ENCODE assay signal across 15 cellular contexts in the genomic region with DNA sequence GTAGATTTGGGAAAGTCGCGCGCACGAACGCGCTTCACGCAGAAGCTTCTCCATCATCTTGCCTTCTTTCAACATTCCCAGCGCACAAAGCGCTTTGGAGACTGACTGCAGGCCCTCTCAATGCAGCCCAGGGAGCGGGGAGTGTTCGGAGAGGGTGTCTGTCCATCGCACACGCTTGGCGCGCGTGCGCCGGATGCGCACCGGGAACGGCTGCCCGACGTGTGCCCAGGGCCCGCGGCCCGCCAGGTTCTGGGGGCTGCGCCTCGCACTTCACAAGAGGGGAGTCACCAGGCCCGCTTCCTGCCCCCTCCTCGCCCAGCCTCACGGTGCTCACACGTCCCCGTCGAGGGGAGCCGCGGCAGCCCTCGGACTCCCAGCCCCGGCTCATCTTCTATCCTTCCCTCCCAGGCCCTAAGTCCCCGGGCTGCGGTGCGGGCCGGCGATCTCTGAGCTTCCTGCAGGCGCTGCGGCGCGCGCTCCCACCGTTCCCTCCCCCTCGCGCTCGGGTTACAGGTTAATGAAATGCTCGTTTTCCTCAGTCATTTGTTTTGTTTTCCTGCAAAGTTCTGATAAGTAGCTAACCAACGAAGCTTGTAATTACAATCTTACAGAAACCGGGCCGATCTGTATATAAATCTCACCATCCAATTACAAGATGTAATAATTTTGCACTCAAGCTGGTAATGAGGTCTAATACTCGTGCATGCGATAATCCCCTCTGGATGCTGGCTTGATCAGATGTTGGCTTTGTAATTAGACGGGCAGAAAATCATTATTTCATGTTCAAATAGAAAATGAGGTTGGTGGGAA. TPM values are rescaled to one million over a fixed set of nuclear protein-coding genes. Genes with fewer than 3 reads are reported as not detected.
DNase-seq lines count a peak whose midpoint lies in the region; ATAC-seq, FAIRE-seq and TF ChIP-seq lines count a peak whose summit lies in the region.
"Had no signal": no experiment of that assay in that cellular context is flagged by ENCODE, and none has a peak within 500 bp of the region (broad histone marks: within the 10 kb centered on the region; RNA-seq: fewer than 3 reads in every experiment).

No MANE protein-coding gene starts in this region.

- CTCF ChIA-PET in activated CD4-positive, alpha-beta memory T cell treated with anti-CD3 and anti-CD28 coated beads, Interleukin-2, amount 10 ng/mL, durations not matched to agents 7 days and 5 days (lab: Charles Lee), result no interaction called here
- CTCF ChIA-PET in activated CD4-positive, alpha-beta memory T cell treated with anti-CD3 and anti-CD28 coated beads for 36 hours (lab: Charles Lee), result no interaction called here
- CTCF ChIA-PET in HEK293T (lab: Yijun Ruan, JAX), result no interaction called here
- CTCF ChIA-PET in endothelial cell of umbilical vein (lab: Charles Lee), result no interaction called here

- H3K9me3 ChIP-seq in endothelial cell of umbilical vein (replicated peaks; ENCODE audit: control insufficient read depth, insufficient read depth, low read length), result no peaks in the 10 kb centered on the region

- peaks cover 66 to 78% of the 10 kb centered on the region in 2 experiments for H3K27me3 ChIP-seq in endothelial cell of umbilical vein (ENCODE audit: control insufficient read depth in 2 of 2, insufficient read depth in 2 of 2, low read length in 2 of 2)
- H3K27me3 ChIP-seq: SJSA1 had no signal

- no peak overlapping the region for H3K9ac ChIP-seq in endothelial cell of umbilical vein (replicated peaks; ENCODE audit: extremely low read depth, insufficient read depth, low read length)

- dilution Hi-C loops in endothelial cell of umbilical vein (cut with MboI; ENCODE audit: extremely low pct_ligation_motif_present, low sequenced_read_pairs), result no loop called here

- no peak for DNase-seq in activated CD4-positive, alpha-beta memory T cell treated with anti-CD3 and anti-CD28 coated beads, Interleukin-2, amount 10 ng/mL, durations not matched to agents 7 days and 5 days
- DNase-seq in activated CD4-positive, alpha-beta memory T cell treated with anti-CD3 and anti-CD28 coated beads for 36 hours, result no peak
- DNase-seq in HEK293T (ENCODE audit: extremely low spot score) (peak; percentile 38), endothelial cell of umbilical vein (ENCODE audit: low read depth, low spot score) (no peak), nephron progenitor cell (peak; percentile 76), NCI-H128 (lab: John Stamatoyannopoulos, UW; ENCODE audit: unreplicated experiment) (no peak)
- DNase-seq: activated naive CD8-positive, alpha-beta T cell treated with anti-CD3 and anti-CD28 coated beads, Interleukin-2, amount 50 U/mL, for 24 hours; CD4-positive, CD25-positive, alpha-beta regulatory T cell; stimulated activated naive CD4-positive, alpha-beta T cell treated with Interleukin-2 at 50 U/mL for 16 hours had no signal

- H3K27ac Mint-ChIP-seq in activated CD4-positive, alpha-beta memory T cell treated with anti-CD3 and anti-CD28 coated beads, Interleukin-2, amount 10 ng/mL, durations not matched to agents 7 days and 5 days, result peak overlapping the region; percentile 15
- no peak overlapping the region for H3K27ac Mint-ChIP-seq in activated CD4-positive, alpha-beta memory T cell treated with anti-CD3 and anti-CD28 coated beads for 36 hours
- no peak overlapping the region for H3K27ac Mint-ChIP-seq in nephron progenitor cell
- H3K27ac Mint-ChIP-seq: activated naive CD8-positive, alpha-beta T cell treated with anti-CD3 and anti-CD28 coated beads, Interleukin-2, amount 50 U/mL, for 24 hours; CD4-positive, CD25-positive, alpha-beta regulatory T cell had no signal

- intact Hi-C loops in activated CD4-positive, alpha-beta memory T cell treated with anti-CD3 and anti-CD28 coated beads for 36 hours (cut with micrococcal nuclease), result loop anchor here (10.0 kb wide), 2 partner anchors 345 to 735 kb away; no protein-coding TSS in a partner anchor
- intact Hi-C loops in endothelial cell of umbilical vein (cut with micrococcal nuclease), result no loop called here

- H4K20me1 ChIP-seq in endothelial cell of umbilical vein (replicated peaks; ENCODE audit: control insufficient read depth, extremely low read depth, insufficient read depth, low read length), result no peaks in the 10 kb centered on the region

- BruUV-seq in endothelial cell of umbilical vein (replicated peaks; lab: Mats Ljungman, UMichigan), result no TSS peak

- TF ChIP-seq CTCF in endothelial cell of umbilical vein (IDR thresholded peaks at IDR 0.05; ENCODE audit: extremely low read depth in 1 of 2, insufficient read depth in 1 of 2, low read depth in 1 of 2, low read length in 2 of 2) (no peak), nephron progenitor cell (IDR thresholded peaks at IDR 0.05) (no peak)

- H3K9me3 Mint-ChIP-seq in activated CD4-positive, alpha-beta memory T cell treated with anti-CD3 and anti-CD28 coated beads, Interleukin-2, amount 10 ng/mL, durations not matched to agents 7 days and 5 days, result no peaks in the 10 kb centered on the region
- H3K9me3 Mint-ChIP-seq in activated CD4-positive, alpha-beta memory T cell treated with anti-CD3 and anti-CD28 coated beads for 36 hours, result no peaks in the 10 kb centered on the region
- H3K9me3 Mint-ChIP-seq in nephron progenitor cell, result peaks cover 3% of the 10 kb centered on the region
- H3K9me3 Mint-ChIP-seq: activated naive CD8-positive, alpha-beta T cell treated with anti-CD3 and anti-CD28 coated beads, Interleukin-2, amount 50 U/mL, for 24 hours had no signal

- H3K4me1 Mint-ChIP-seq in activated CD4-positive, alpha-beta memory T cell treated with anti-CD3 and anti-CD28 coated beads, Interleukin-2, amount 10 ng/mL, durations not matched to agents 7 days and 5 days, result peaks cover 20% of the 10 kb centered on the region
- H3K4me1 Mint-ChIP-seq in activated CD4-positive, alpha-beta memory T cell treated with anti-CD3 and anti-CD28 coated beads for 36 hours (ENCODE audit: low read depth), result peaks cover 20% of the 10 kb centered on the region
- H3K4me1 Mint-ChIP-seq in nephron progenitor cell, result peaks cover 43% of the 10 kb centered on the region

- H3K27me3 Mint-ChIP-seq in activated CD4-positive, alpha-beta memory T cell treated with anti-CD3 and anti-CD28 coated beads, Interleukin-2, amount 10 ng/mL, durations not matched to agents 7 days and 5 days, result peaks cover 68% of the 10 kb centered on the region
- peaks cover 61% of the 10 kb centered on the region for H3K27me3 Mint-ChIP-seq in activated CD4-positive, alpha-beta memory T cell treated with anti-CD3 and anti-CD28 coated beads for 36 hours
- H3K27me3 Mint-ChIP-seq in nephron progenitor cell (ENCODE audit: low read depth, poor library complexity), result peaks cover 85% of the 10 kb centered on the region

- peaks cover 8% of the 10 kb centered on the region for H3K4me1 ChIP-seq in endothelial cell of umbilical vein (ENCODE audit: control insufficient read depth, extremely low read depth, insufficient read depth, low read length)

- no peaks in the 10 kb centered on the region for H3K36me3 ChIP-seq in endothelial cell of umbilical vein (ENCODE audit: control insufficient read depth in 2 of 2, extremely low read depth in 1 of 2, insufficient read depth in 2 of 2, low read length in 2 of 2)

- no peak overlapping the region for H3K4me2 ChIP-seq in endothelial cell of umbilical vein (ENCODE audit: insufficient read depth, low read length)

- H2AFZ ChIP-seq in endothelial cell of umbilical vein (ENCODE audit: low read depth, low read length), result no peak overlapping the region

- H3K4me3 Mint-ChIP-seq in activated CD4-positive, alpha-beta memory T cell treated with anti-CD3 and anti-CD28 coated beads, Interleukin-2, amount 10 ng/mL, durations not matched to agents 7 days and 5 days, result no peak overlapping the region
- H3K4me3 Mint-ChIP-seq in activated CD4-positive, alpha-beta memory T cell treated with anti-CD3 and anti-CD28 coated beads for 36 hours, result no peak overlapping the region
- peak overlapping the region; percentile 83 for H3K4me3 Mint-ChIP-seq in nephron progenitor cell
- H3K4me3 Mint-ChIP-seq: activated naive CD8-positive, alpha-beta T cell treated with anti-CD3 and anti-CD28 coated beads, Interleukin-2, amount 50 U/mL, for 24 hours had no signal

- peak; percentile 81 for FAIRE-seq in endothelial cell of umbilical vein (lab: Jason Lieb, UNC)
- FAIRE-seq: G401.6, TTC549 had no signal

- no peak for ATAC-seq in HG03135 (IDR thresholded peaks at IDR 0.05; ENCODE audit: unreplicated experiment)
- no peak for ATAC-seq in GM18868 (IDR thresholded peaks at IDR 0.05; ENCODE audit: unreplicated experiment)
- ATAC-seq: activated naive CD8-positive, alpha-beta T cell treated with anti-CD3 and anti-CD28 coated beads, Interleukin-2, amount 50 U/mL, for 24 hours had no signal

- H3K4me3 ChIP-seq in endothelial cell of umbilical vein (replicated peaks in 1 of 3; ENCODE audit: insufficient read depth in 1 of 3, low read depth in 1 of 3, low read length in 3 of 3), result no peak overlapping the region
- H3K4me3 ChIP-seq: lung, SJSA1 had no signal

- H3K9me1 ChIP-seq in endothelial cell of umbilical vein (replicated peaks; ENCODE audit: control insufficient read depth, extremely low read depth, insufficient read depth, low read length), result no peaks in the 10 kb centered on the region

- H3K79me2 ChIP-seq in endothelial cell of umbilical vein (ENCODE audit: control insufficient read depth, insufficient read depth, low read length), result no peaks in the 10 kb centered on the region

- TF ChIP-seq POLR2A in endothelial cell of umbilical vein (IDR thresholded peaks at IDR 0.05; ENCODE audit: low read depth, low read length), result no peak

- POLR2A ChIA-PET in activated CD4-positive, alpha-beta memory T cell treated with anti-CD3 and anti-CD28 coated beads, Interleukin-2, amount 10 ng/mL, durations not matched to agents 7 days and 5 days (lab: Charles Lee), result no interaction called here
- POLR2A ChIA-PET in activated CD4-positive, alpha-beta memory T cell treated with anti-CD3 and anti-CD28 coated beads for 36 hours (lab: Charles Lee), result no interaction called here
- POLR2A ChIA-PET in HEK293T (lab: Yijun Ruan, JAX) (interaction anchor here (1.2 kb wide), 1 partner anchor 9 kb away, joined by 3 read pairs; no protein-coding TSS in a partner anchor), endothelial cell of umbilical vein (lab: Charles Lee) (no interaction called here)

- H3K27ac ChIP-seq in endothelial cell of umbilical vein (ENCODE audit: insufficient read depth, low read depth, low read length), result no peak overlapping the region
- H3K27ac ChIP-seq: SJSA1 had no signal

- H3K36me3 Mint-ChIP-seq in activated CD4-positive, alpha-beta memory T cell treated with anti-CD3 and anti-CD28 coated beads, Interleukin-2, amount 10 ng/mL, durations not matched to agents 7 days and 5 days (ENCODE audit: low read depth), result peaks cover 20% of the 10 kb centered on the region
- no peaks in the 10 kb centered on the region for H3K36me3 Mint-ChIP-seq in activated CD4-positive, alpha-beta memory T cell treated with anti-CD3 and anti-CD28 coated beads for 36 hours
- peaks cover 1% of the 10 kb centered on the region for H3K36me3 Mint-ChIP-seq in nephron progenitor cell (ENCODE audit: low read depth)
- H3K36me3 Mint-ChIP-seq: CD4-positive, CD25-positive, alpha-beta regulatory T cell had no signal

RNA-seq across cellular contexts. Expression of a gene that starts 2.9 kb away (rescaled TPM):
- 1 to 10 TPM; 1.2 to 1.6 TPM for total RNA-seq in activated CD4-positive, alpha-beta memory T cell treated with anti-CD3 and anti-CD28 coated beads, Interleukin-2, amount 10 ng/mL, durations not matched to agents 7 days and 5 days
- under 1 TPM in 1 of 2 experiments, not detected in 1; 0.27 TPM for total RNA-seq in activated CD4-positive, alpha-beta memory T cell treated with anti-CD3 and anti-CD28 coated beads for 36 hours
- total RNA-seq in endothelial cell of umbilical vein, result not detected in 2 replicates
- not detected in 2 replicates for polyA plus RNA-seq in endothelial cell of umbilical vein
- polyA plus RNA-seq in endothelial cell of umbilical vein (2011; cell fraction: cytosol; rRNA removed), result not detected in 2 replicates
- polyA plus RNA-seq in endothelial cell of umbilical vein (2011; cell fraction: nucleus; rRNA removed), result not detected in 2 replicates
- polyA plus RNA-seq in endothelial cell of umbilical vein (2012), result not detected in 2 replicates
- not detected in 2 replicates for polyA minus RNA-seq in endothelial cell of umbilical vein
- 17.4 TPM for polyA minus RNA-seq in endothelial cell of umbilical vein (2011; cell fraction: cytosol; rRNA and poly(A)+ RNA removed)
- not detected in 2 replicates for polyA minus RNA-seq in endothelial cell of umbilical vein (2011; cell fraction: nucleus; rRNA and poly(A)+ RNA removed)
- total RNA-seq: CD4-positive, CD25-positive, alpha-beta regulatory T cell had no signal
- polyA plus RNA-seq: CD4-positive, CD25-positive, alpha-beta regulatory T cell had no signal

Comparison
In these comparisons a context has a peak if more than half of its experiments do, and no peak if none do; other contexts are left out.
1. DNase-seq: peak in HEK293T (single experiment) and nephron progenitor cell (single experiment); none in activated CD4-positive, alpha-beta memory T cell treated with anti-CD3 and anti-CD28 coated beads, Interleukin-2, amount 10 ng/mL, durations not matched to agents 7 days and 5 days (single experiment), activated CD4-positive, alpha-beta memory T cell treated with anti-CD3 and anti-CD28 coated beads for 36 hours (single experiment), endothelial cell of umbilical vein (single experiment) and NCI-H128 (single experiment).